In the genomic region with DNA sequence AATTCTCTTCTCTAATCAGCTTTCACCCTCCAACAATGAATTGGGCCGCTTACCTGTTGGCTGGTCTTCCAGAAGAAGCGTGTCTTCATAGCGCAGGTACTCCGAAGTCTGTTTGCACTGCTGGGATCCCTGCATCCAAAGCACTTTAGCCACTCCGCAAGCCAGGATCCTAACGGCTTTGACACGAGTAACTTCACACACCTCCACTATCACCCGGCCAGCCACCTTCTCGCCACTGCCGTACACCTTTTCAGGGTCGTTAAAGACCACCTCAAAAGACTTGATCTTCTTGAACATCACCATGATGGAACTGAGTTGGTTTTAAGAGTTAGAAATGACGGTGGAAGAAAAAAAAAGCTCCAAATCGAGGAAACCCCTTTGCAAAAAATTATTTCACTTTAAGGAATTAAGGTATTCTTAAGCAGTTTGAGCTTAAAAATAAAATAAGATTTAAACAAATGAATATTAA, we compare ENCODE assay signal across 6 cellular contexts. TPM values are rescaled to one million over a fixed set of nuclear protein-coding genes. Genes with fewer than 3 reads are reported as not detected.
DNase-seq lines count a peak whose midpoint lies in the region; FAIRE-seq and TF ChIP-seq lines count a peak whose summit lies in the region.

No MANE protein-coding gene starts in this region.

- TF ChIP-seq CTCF in astrocyte (IDR thresholded peaks at IDR 0.05; ENCODE audit: insufficient read depth, low read depth, low read length) (no peak), nephron (IDR thresholded peaks at IDR 0.05; ENCODE audit: unreplicated experiment in 3 of 3) (no peak)

- H3K9ac ChIP-seq in astrocyte (ENCODE audit: low read length) = peak overlapping the region; percentile 89

- H3K27me3 ChIP-seq in astrocyte (ENCODE audit: insufficient read depth, low read length) = no peaks in the 10 kb centered on the region

- H3K4me3 Mint-ChIP-seq in IgD-negative memory B cell (peak overlapping the region; percentile 82 to 98 (median 97)), astrocyte (ENCODE audit: unreplicated experiment) (peak overlapping the region; percentile 100), nephron (peak overlapping the region; percentile 90 to 96 (median 94))

- peaks cover 27% of the 10 kb centered on the region for H4K20me1 ChIP-seq in astrocyte (ENCODE audit: insufficient read depth, low read length)

- peaks cover 27% of the 10 kb centered on the region for H3K36me3 Mint-ChIP-seq in IgD-negative memory B cell
- peaks cover 30% of the 10 kb centered on the region for H3K36me3 Mint-ChIP-seq in astrocyte (ENCODE audit: low read depth, unreplicated experiment)
- peaks cover 55% of the 10 kb centered on the region for H3K36me3 Mint-ChIP-seq in nephron (ENCODE audit: low read depth)

- H3K9me3 ChIP-seq in astrocyte (ENCODE audit: insufficient read depth, low read depth, low read length) = no peaks in the 10 kb centered on the region

- H3K79me2 ChIP-seq in astrocyte (ENCODE audit: insufficient read depth, low read length) = peaks cover 28% of the 10 kb centered on the region

- peak overlapping the region; percentile 96 for H3K4me2 ChIP-seq in astrocyte (ENCODE audit: low read length)

- peak overlapping the region; percentile 98 for H3K4me3 ChIP-seq in astrocyte (ENCODE audit: insufficient read depth, low read depth, low read length)

- H3K27me3 Mint-ChIP-seq in IgD-negative memory B cell = no peaks in the 10 kb centered on the region
- no peaks in the 10 kb centered on the region for H3K27me3 Mint-ChIP-seq in astrocyte (ENCODE audit: low read depth, unreplicated experiment)
- no peaks in the 10 kb centered on the region for H3K27me3 Mint-ChIP-seq in nephron (ENCODE audit: low read depth)

- peaks cover 23% of the 10 kb centered on the region for H3K36me3 ChIP-seq in astrocyte (ENCODE audit: insufficient read depth, low read length)

- peaks cover 0 to 3% (median 0%) of the 10 kb centered on the region in 3 donors for H3K9me3 Mint-ChIP-seq in IgD-negative memory B cell
- H3K9me3 Mint-ChIP-seq in astrocyte (ENCODE audit: unreplicated experiment) = no peaks in the 10 kb centered on the region
- H3K9me3 Mint-ChIP-seq in nephron = no peaks in the 10 kb centered on the region

- H3K27ac Mint-ChIP-seq in IgD-negative memory B cell = peak overlapping the region; percentile 76 to 99 (median 98)
- H3K27ac Mint-ChIP-seq in astrocyte (ENCODE audit: unreplicated experiment) = peak overlapping the region; percentile 97
- H3K27ac Mint-ChIP-seq in nephron = peak overlapping the region; percentile 95 to 97 (median 95)

- no peak for DNase-seq in astrocyte (ENCODE audit: low read depth)
- no peak for DNase-seq in NK-92 (lab: John Stamatoyannopoulos, UW; ENCODE audit: unreplicated experiment)
- DNase-seq in SK-N-DZ (ENCODE audit: low spot score) = no peak
- no peak for DNase-seq in retina

- H3K4me1 Mint-ChIP-seq in IgD-negative memory B cell = peaks cover 29 to 42% (median 37%) of the 10 kb centered on the region in 3 donors
- peaks cover 17% of the 10 kb centered on the region for H3K4me1 Mint-ChIP-seq in astrocyte (ENCODE audit: low read depth, unreplicated experiment)
- H3K4me1 Mint-ChIP-seq in nephron = peaks cover 55% of the 10 kb centered on the region

- no peak for FAIRE-seq in astrocyte (lab: Jason Lieb, UNC)

- H3K4me1 ChIP-seq in astrocyte (ENCODE audit: insufficient read depth, low read length) = peaks cover 20% of the 10 kb centered on the region

- H2AFZ ChIP-seq in astrocyte (ENCODE audit: low read depth, low read length) = peak overlapping the region; percentile 51

- H3K27ac ChIP-seq in astrocyte (ENCODE audit: low read depth, low read length) = peak overlapping the region; percentile 43

RNA-seq across cellular contexts. Expression of a gene that starts 0.4 kb away (rescaled TPM):
- 3,579 TPM for polyA plus RNA-seq in IgD-negative memory B cell
- 157 and 217 TPM in 2 replicates for total RNA-seq in astrocyte
- polyA plus RNA-seq in SK-N-DZ (2014; cell fraction: cytosol; rRNA removed) = 124 and 144 TPM in 2 replicates
- 185 and 202 TPM in 2 replicates for polyA plus RNA-seq in SK-N-DZ (2014; cell fraction: nucleus; rRNA removed)

RNA-seq across cellular contexts. Expression of a gene that starts 25.5 kb away (rescaled TPM):
- not detected for polyA plus RNA-seq in IgD-negative memory B cell
- total RNA-seq in astrocyte = not detected in 2 replicates
- polyA plus RNA-seq in SK-N-DZ (2014; cell fraction: cytosol; rRNA removed) = not detected in 2 replicates
- polyA plus RNA-seq in SK-N-DZ (2014; cell fraction: nucleus; rRNA removed) = not detected in 2 replicates

RNA-seq across cellular contexts. Expression of a gene that starts 31.5 kb away (rescaled TPM):
- 64.0 TPM for polyA plus RNA-seq in IgD-negative memory B cell
- total RNA-seq in astrocyte = 19.2 and 20.5 TPM in 2 replicates
- 9.5 and 10.6 TPM in 2 replicates for polyA plus RNA-seq in SK-N-DZ (2014; cell fraction: cytosol; rRNA removed)
- polyA plus RNA-seq in SK-N-DZ (2014; cell fraction: nucleus; rRNA removed) = 7.5 and 11.4 TPM in 2 replicates

RNA-seq across cellular contexts. Expression of a gene that starts 31.6 kb away (rescaled TPM):
- 0.64 TPM for polyA plus RNA-seq in IgD-negative memory B cell
- 5.8 and 6.3 TPM in 2 replicates for total RNA-seq in astrocyte
- polyA plus RNA-seq in SK-N-DZ (2014; cell fraction: cytosol; rRNA removed) = 0.55 and 0.71 TPM in 2 replicates
- polyA plus RNA-seq in SK-N-DZ (2014; cell fraction: nucleus; rRNA removed) = 0.46 and 0.58 TPM in 2 replicates

RNA-seq across cellular contexts. Expression of a gene that starts 38.2 kb away (rescaled TPM):
- 12.8 TPM for polyA plus RNA-seq in IgD-negative memory B cell
- total RNA-seq in astrocyte = 35.4 and 37.2 TPM in 2 replicates
- 22.4 and 25.6 TPM in 2 replicates for polyA plus RNA-seq in SK-N-DZ (2014; cell fraction: cytosol; rRNA removed)
- polyA plus RNA-seq in SK-N-DZ (2014; cell fraction: nucleus; rRNA removed) = 3.5 and 6.5 TPM in 2 replicates
